In the genomic region with DNA sequence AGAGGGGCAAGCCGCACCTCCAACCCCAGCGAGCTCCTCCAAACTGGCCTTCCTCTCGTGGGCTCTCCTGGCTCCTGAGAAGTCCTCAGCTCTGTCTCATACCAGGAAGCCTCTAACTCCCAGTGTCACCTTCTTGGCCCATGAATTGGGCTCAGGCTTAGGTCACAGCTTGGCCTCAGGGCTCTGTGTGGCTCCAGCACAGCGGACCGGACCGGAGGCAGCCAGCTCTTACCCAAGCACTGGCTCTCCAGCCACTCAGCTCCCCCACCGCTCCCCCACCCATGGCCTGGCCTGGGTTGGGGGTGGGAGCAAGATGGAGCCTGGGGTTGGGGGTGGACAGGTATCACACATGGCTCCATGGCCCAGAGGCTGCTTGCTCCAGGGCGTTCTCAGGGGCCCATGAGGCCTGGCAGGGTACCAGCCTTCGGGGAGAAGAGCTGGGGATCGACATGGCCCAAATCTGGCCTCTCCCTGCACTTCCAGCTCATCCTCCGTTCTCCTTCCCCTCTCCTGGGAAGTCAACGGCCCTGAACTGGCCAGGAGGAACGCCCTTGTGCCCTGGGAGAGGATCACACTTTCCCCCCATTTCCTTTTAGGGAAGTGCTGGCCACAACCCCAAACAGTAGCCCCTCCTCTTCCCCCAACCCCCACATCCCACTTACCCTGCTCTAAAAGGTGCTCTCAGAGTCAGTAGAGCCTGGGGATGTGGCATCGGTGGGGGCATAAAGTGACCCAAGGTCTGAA, we compare ENCODE assay signal across 22 cellular contexts.
DNase-seq lines count a peak whose midpoint lies in the region; ATAC-seq and TF ChIP-seq lines count a peak whose summit lies in the region.
"Had no signal": no experiment of that assay in that cellular context is flagged by ENCODE, and none has a peak within 500 bp of the region (broad histone marks: within the 10 kb centered on the region; RNA-seq: fewer than 3 reads in every experiment).

No MANE protein-coding gene starts in this region.

- no peaks in the 10 kb centered on the region for H3K9me3 ChIP-seq in right atrium auricular region
- H3K9me3 ChIP-seq: A549, transverse colon had no signal

- peak overlapping the region; percentile 45 to 53 for H3K27ac ChIP-seq in right atrium auricular region
- H3K27ac ChIP-seq in rectal smooth muscle tissue (ENCODE audit: low read depth, low read length), result peak overlapping the region; percentile 38
- H3K27ac ChIP-seq: A549, cardiac muscle cell, SK-N-MC had no signal

- intact Hi-C loops in left cardiac atrium (cut with DNase I), result loop anchor here (10.0 kb wide), 2 partner anchors 46 to 96 kb away; a partner anchor contains a TSS
- intact Hi-C loops in head of caudate nucleus (cut with DNase I), result no loop called here

- H3K4me3 ChIP-seq in right atrium auricular region (no peak overlapping the region), rectal smooth muscle tissue (ENCODE audit: low read length) (no peak overlapping the region)
- H3K4me3 ChIP-seq: A549, cardiac muscle cell, SK-N-MC, transverse colon had no signal

- H3K27me3 ChIP-seq in right atrium auricular region (no peaks in the 10 kb centered on the region), rectal smooth muscle tissue (ENCODE audit: control insufficient read depth, insufficient read depth, low read length) (no peaks in the 10 kb centered on the region)
- H3K27me3 ChIP-seq: cardiac muscle cell, transverse colon had no signal

- TF ChIP-seq CTCF in right atrium auricular region (IDR thresholded peaks at IDR 0.05), result no peak

- no peaks in the 10 kb centered on the region for H3K36me3 ChIP-seq in right atrium auricular region
- no peaks in the 10 kb centered on the region for H3K36me3 ChIP-seq in rectal smooth muscle tissue (ENCODE audit: control insufficient read depth, insufficient read depth, low read length)
- H3K36me3 ChIP-seq: cardiac muscle cell, transverse colon had no signal

- no peak for DNase-seq in right atrium auricular region (ENCODE audit: low spot score)
- no peak for DNase-seq in left cardiac atrium
- no peak for DNase-seq in iPS-NIHi11 (ENCODE audit: low spot score)
- no peak for DNase-seq in amniotic stem cell (lab: John Stamatoyannopoulos, UW)
- no peak for DNase-seq in NCI-H2081 (lab: John Stamatoyannopoulos, UW)
- no peak for DNase-seq in head of caudate nucleus
- DNase-seq: activated CD4-positive, alpha-beta T cell treated with anti-CD3 and anti-CD28 coated beads, Interleukin-2, amount 10 ng/mL, durations not matched to agents 24 days and 14 days; activated naive CD4-positive, alpha-beta T cell treated with anti-CD3 and anti-CD28 coated beads, Interleukin-2, amount 10 ng/mL, durations not matched to agents 7 days and 5 days; DMS53; GOT3; mesendoderm; naive thymus-derived CD4-positive, alpha-beta T cell; NCI-H187; NCI-H69; stimulated activated CD4-positive, alpha-beta T cell treated with anti-CD3 and anti-CD28 coated beads, Interleukin-12 subunit alpha, Interleukin-12 subunit beta, amount 100 ng/mL, for 4 hours; T-helper 17 cell; transverse colon had no signal

- no peak overlapping the region for H3K9ac ChIP-seq in rectal smooth muscle tissue (ENCODE audit: low read length)

- H3K4me1 ChIP-seq in right atrium auricular region (peaks cover 0 to 42% of the 10 kb centered on the region in 2 donors), rectal smooth muscle tissue (ENCODE audit: control insufficient read depth, insufficient read depth, low read length) (peaks cover 14% of the 10 kb centered on the region)
- H3K4me1 ChIP-seq: A549 had no signal

- no peak for ATAC-seq in left cardiac atrium
- ATAC-seq in esophagus mucosa, result peak; percentile 30
- ATAC-seq: A549; naive thymus-derived CD4-positive, alpha-beta T cell; T-helper 17 cell had no signal
